Comparison of ENCODE assay signal across 8 cellular contexts in genomic region chr4:168859888-168860694, GRCh38.
DNase-seq lines count a peak whose midpoint lies in the region; ATAC-seq and TF ChIP-seq lines count a peak whose summit lies in the region.

No MANE protein-coding gene starts in this region.

- POLR2A ChIA-PET in WTC11 (lab: Charles Lee) = no interaction called here

- no peak overlapping the region for H3K27ac ChIP-seq in caudate nucleus (ENCODE audit: low read depth, low read length)

- ATAC-seq in GM18907 (IDR thresholded peaks at IDR 0.05; ENCODE audit: unreplicated experiment) (peak; percentile 96), HG02798 (IDR thresholded peaks at IDR 0.05; ENCODE audit: poor library complexity, unreplicated experiment) (peak; percentile 92), WTC11 (no peak)

- H3K4me1 Mint-ChIP-seq in WTC11 = peaks cover 39% of the 10 kb centered on the region

- DNase-seq in WTC11 (ENCODE audit: low spot score) (no peak), renal cortical epithelial cell (ENCODE audit: low read depth) (peak; percentile 84), UCSD-AML1 (lab: John Stamatoyannopoulos, UW; ENCODE audit: unreplicated experiment) (no peak), caudate nucleus (lab: John Stamatoyannopoulos, UW) (no peak), NCI-H1436 treated with DMSO at 0.1 percent for 48 hours (lab: John Stamatoyannopoulos, UW) (no peak)
- DNase-seq in activated CD4-positive, alpha-beta T cell treated with anti-CD3 and anti-CD28 coated beads for 48 hours = no peak

- H3K9me3 Mint-ChIP-seq in WTC11 = peaks cover 8% of the 10 kb centered on the region

- H3K36me3 Mint-ChIP-seq in WTC11 = peaks cover 9% of the 10 kb centered on the region

- no peak overlapping the region for H3K4me3 Mint-ChIP-seq in WTC11

- TF ChIP-seq CTCF in WTC11 (IDR thresholded peaks at IDR 0.05) = no peak

- CTCF ChIA-PET in WTC11 (lab: Charles Lee) = no interaction called here

- peak overlapping the region; percentile 46; the same call in 1 of the 2 replicates for H3K27ac Mint-ChIP-seq in WTC11

- H3K27me3 Mint-ChIP-seq in WTC11 (ENCODE audit: low read depth) = no peaks in the 10 kb centered on the region

TF ChIP-seq in WTC11, 78 proteins besides CTCF, POLR2A, EP300 and RAD21:
- TF ChIP-seq JUN (CRISPR knock-in tag; IDR thresholded peaks at IDR 0.05) (no peak), RORB (CRISPR knock-in tag; IDR thresholded peaks at IDR 0.05) (no peak), STAT6 (CRISPR knock-in tag; conservative IDR thresholded peaks at IDR 0.05; ENCODE audit: low read depth) (no peak), ERG (CRISPR knock-in tag; IDR thresholded peaks at IDR 0.05) (no peak), MLX (CRISPR knock-in tag; IDR thresholded peaks at IDR 0.05) (no peak), ZNF423 (CRISPR knock-in tag; IDR thresholded peaks at IDR 0.05) (no peak), E2F1 (CRISPR knock-in tag; IDR thresholded peaks at IDR 0.05) (no peak), TP53 (CRISPR knock-in tag; IDR thresholded peaks at IDR 0.05) (no peak)
